In genomic region chr6:30067460-30068139, GRCh38 we compare ENCODE assay signal across 8 cellular contexts. TPM values are rescaled to one million over a fixed set of nuclear protein-coding genes. Genes with fewer than 3 reads are reported as not detected.
DNase-seq lines count a peak whose midpoint lies in the region; ATAC-seq lines count a peak whose summit lies in the region.

No MANE protein-coding gene starts in this region.

- H3K9me3 ChIP-seq in iPS-18a (ENCODE audit: control insufficient read depth, low read depth, low read length) (no peaks in the 10 kb centered on the region), stomach smooth muscle (ENCODE audit: control insufficient read depth in 2 of 2, low read length in 2 of 2) (no peaks in the 10 kb centered on the region)

- peak overlapping the region; percentile 96 for H3K27ac Mint-ChIP-seq in activated T-helper 2 cell treated with anti-CD3 and anti-CD28 coated beads, Interferon-gamma antibody, Interleukin-2, Interleukin-4, amounts not matched to agents 10 μg/mL and 5 μg/mL and 100 μg/mL, durations not matched to agents 14 hours and 24 hours and 36 hours

- peak overlapping the region; percentile 93 for H3K4me3 Mint-ChIP-seq in activated T-helper 2 cell treated with anti-CD3 and anti-CD28 coated beads, Interferon-gamma antibody, Interleukin-2, Interleukin-4, amounts not matched to agents 10 μg/mL and 5 μg/mL and 100 μg/mL, durations not matched to agents 14 hours and 24 hours and 36 hours (ENCODE audit: low read depth)

- H3K9ac ChIP-seq in iPS-18a (ENCODE audit: low read length) (peak overlapping the region; percentile 46), stomach smooth muscle (ENCODE audit: low read length in 2 of 2) (peak overlapping the region; percentile 72 to 89)

- intact Hi-C loops in activated T-helper 2 cell treated with anti-CD3 and anti-CD28 coated beads, Interferon-gamma antibody, Interleukin-2, Interleukin-4, amounts not matched to agents 10 μg/mL and 5 μg/mL and 100 μg/mL, durations not matched to agents 14 hours and 24 hours and 36 hours (cut with micrococcal nuclease), result loop anchor here (2.0 to 5.0 kb wide), 3 partner anchors 35 to 260 kb away; partner anchors contain the start of genes TRIM26 and TRIM39

- H3K4me1 Mint-ChIP-seq in activated T-helper 2 cell treated with anti-CD3 and anti-CD28 coated beads, Interferon-gamma antibody, Interleukin-2, Interleukin-4, amounts not matched to agents 10 μg/mL and 5 μg/mL and 100 μg/mL, durations not matched to agents 14 hours and 24 hours and 36 hours (ENCODE audit: low read depth), result peaks cover 40% of the 10 kb centered on the region

- peak overlapping the region; percentile 90 for H3K4me3 ChIP-seq in iPS-18a (ENCODE audit: low read length)
- peak overlapping the region; percentile 80 to 95 for H3K4me3 ChIP-seq in stomach smooth muscle (ENCODE audit: low read length in 2 of 2)

- H3K27me3 ChIP-seq in iPS-18a (ENCODE audit: control insufficient read depth, insufficient read depth, low read length), result peaks cover 4% of the 10 kb centered on the region
- peaks cover 16 to 19% of the 10 kb centered on the region in 2 donors for H3K27me3 ChIP-seq in stomach smooth muscle (ENCODE audit: control insufficient read depth in 1 of 2, insufficient read depth in 2 of 2, low read length in 2 of 2)

- H3K36me3 ChIP-seq in iPS-18a (ENCODE audit: control insufficient read depth, low read depth, low read length), result peaks cover 8% of the 10 kb centered on the region
- peaks cover 8 to 12% of the 10 kb centered on the region in 2 donors for H3K36me3 ChIP-seq in stomach smooth muscle (ENCODE audit: control insufficient read depth in 2 of 2, insufficient read depth in 2 of 2, low read length in 2 of 2)

- H3K27me3 Mint-ChIP-seq in activated T-helper 2 cell treated with anti-CD3 and anti-CD28 coated beads, Interferon-gamma antibody, Interleukin-2, Interleukin-4, amounts not matched to agents 10 μg/mL and 5 μg/mL and 100 μg/mL, durations not matched to agents 14 hours and 24 hours and 36 hours (ENCODE audit: low read depth), result peaks cover 18% of the 10 kb centered on the region

- ATAC-seq in GM21447 (IDR thresholded peaks at IDR 0.05; ENCODE audit: unreplicated experiment), result no peak

- DNase-seq in NCI-H748 treated with DMSO at 0.1 percent for 48 hours (lab: John Stamatoyannopoulos, UW), result peak; percentile 91
- no peak for DNase-seq in NCI-H748 (lab: John Stamatoyannopoulos, UW; ENCODE audit: unreplicated experiment)
- no peak for DNase-seq in activated T-helper 2 cell treated with anti-CD3 and anti-CD28 coated beads, Interferon-gamma antibody, Interleukin-2, Interleukin-4, amounts not matched to agents 10 μg/mL and 5 μg/mL and 100 μg/mL, durations not matched to agents 14 hours and 24 hours and 36 hours (ENCODE audit: low spot score)
- DNase-seq in RPMI8226, result no peak
- no peak for DNase-seq in activated CD4-positive, alpha-beta T cell treated with anti-CD3 and anti-CD28 coated beads for 4 hours

- H3K36me3 Mint-ChIP-seq in activated T-helper 2 cell treated with anti-CD3 and anti-CD28 coated beads, Interferon-gamma antibody, Interleukin-2, Interleukin-4, amounts not matched to agents 10 μg/mL and 5 μg/mL and 100 μg/mL, durations not matched to agents 14 hours and 24 hours and 36 hours (ENCODE audit: low read depth), result peaks cover 61% of the 10 kb centered on the region

- H3K4me1 ChIP-seq in iPS-18a (ENCODE audit: control insufficient read depth, low read depth, low read length) (peaks cover 6% of the 10 kb centered on the region), stomach smooth muscle (ENCODE audit: control insufficient read depth, insufficient read depth, low read length) (peaks cover 11% of the 10 kb centered on the region)

- peak overlapping the region; percentile 66 for H3K27ac ChIP-seq in iPS-18a (ENCODE audit: low read length)
- peak overlapping the region; percentile 80 for H3K27ac ChIP-seq in stomach smooth muscle (ENCODE audit: low read length)

- H3K9me3 Mint-ChIP-seq in activated T-helper 2 cell treated with anti-CD3 and anti-CD28 coated beads, Interferon-gamma antibody, Interleukin-2, Interleukin-4, amounts not matched to agents 10 μg/mL and 5 μg/mL and 100 μg/mL, durations not matched to agents 14 hours and 24 hours and 36 hours, result no peaks in the 10 kb centered on the region

RNA-seq across cellular contexts. Expression of gene PPP1R11, which starts 0.6 kb away (rescaled TPM):
- 55.9 and 56.1 TPM in 2 replicates for total RNA-seq in activated T-helper 2 cell treated with anti-CD3 and anti-CD28 coated beads, Interferon-gamma antibody, Interleukin-2, Interleukin-4, amounts not matched to agents 10 μg/mL and 5 μg/mL and 100 μg/mL, durations not matched to agents 14 hours and 24 hours and 36 hours

RNA-seq across cellular contexts. Expression of gene POLR1H, which starts 6.5 kb away (rescaled TPM):
- total RNA-seq in activated T-helper 2 cell treated with anti-CD3 and anti-CD28 coated beads, Interferon-gamma antibody, Interleukin-2, Interleukin-4, amounts not matched to agents 10 μg/mL and 5 μg/mL and 100 μg/mL, durations not matched to agents 14 hours and 24 hours and 36 hours, result 76.0 and 78.2 TPM in 2 replicates

RNA-seq across cellular contexts. Expression of gene RNF39, which starts 8.0 kb away (rescaled TPM):
- total RNA-seq in activated T-helper 2 cell treated with anti-CD3 and anti-CD28 coated beads, Interferon-gamma antibody, Interleukin-2, Interleukin-4, amounts not matched to agents 10 μg/mL and 5 μg/mL and 100 μg/mL, durations not matched to agents 14 hours and 24 hours and 36 hours, result not detected in 2 replicates

RNA-seq across cellular contexts. Expression of gene TRIM31, which starts 45.3 kb away (rescaled TPM):
- total RNA-seq in activated T-helper 2 cell treated with anti-CD3 and anti-CD28 coated beads, Interferon-gamma antibody, Interleukin-2, Interleukin-4, amounts not matched to agents 10 μg/mL and 5 μg/mL and 100 μg/mL, durations not matched to agents 14 hours and 24 hours and 36 hours, result not detected in 2 replicates
